8 cellular contexts compared by ENCODE assay signal in the genomic region with DNA sequence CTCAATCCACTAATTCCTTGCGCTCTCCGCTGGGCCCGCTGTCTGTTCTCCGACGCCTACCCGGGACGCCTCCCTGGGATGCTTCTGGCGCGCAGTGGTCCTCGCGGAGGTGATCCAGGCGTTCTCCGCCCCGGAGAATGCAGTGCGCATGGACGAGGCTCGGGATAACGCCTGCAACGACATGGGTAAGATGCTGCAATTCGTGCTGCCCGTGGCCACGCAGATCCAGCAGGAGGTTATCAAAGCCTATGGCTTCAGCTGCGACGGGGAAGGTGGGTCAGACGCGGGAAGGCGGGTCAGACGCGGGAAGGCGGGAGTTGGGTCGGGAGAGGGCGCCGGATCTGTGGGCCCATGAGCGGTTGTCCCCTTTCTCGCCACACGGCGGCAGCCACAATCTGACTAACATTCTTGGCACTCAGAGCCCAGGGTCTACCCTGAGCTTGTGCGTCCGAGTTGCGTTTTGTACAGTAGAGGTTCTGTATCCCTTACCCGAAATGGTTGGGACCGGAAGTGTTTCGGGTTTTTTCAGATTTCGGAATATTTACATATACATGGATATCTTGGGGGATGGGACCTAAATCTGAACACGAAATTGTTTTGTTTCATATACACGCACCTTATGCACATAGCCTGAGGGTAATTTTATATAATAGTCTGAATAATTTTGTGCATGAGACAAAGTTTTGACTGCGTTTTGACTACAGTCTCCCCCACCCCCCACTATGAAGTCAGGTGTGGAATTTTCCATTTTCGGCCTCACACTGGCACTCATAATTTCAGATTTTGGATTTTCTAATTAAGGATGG. TPM values are rescaled to one million over a fixed set of nuclear protein-coding genes. Genes with fewer than 3 reads are reported as not detected.
A peak's percentile ranks its signal among the peaks of the same experiment; 100 is the strongest.
DNase-seq lines count a peak whose midpoint lies in the region; ATAC-seq and TF ChIP-seq lines count a peak whose summit lies in the region.

No MANE protein-coding gene starts in this region.

- no peaks in the 10 kb centered on the region for H3K36me3 ChIP-seq in KMS-11 (ENCODE audit: insufficient read depth)
- H3K36me3 ChIP-seq in Panc1 (ENCODE audit: control insufficient read depth, insufficient read depth, low read length), result no peaks in the 10 kb centered on the region; the same call in 1 of the 2 replicates
- H3K36me3 ChIP-seq in esophagus squamous epithelium, result peaks cover 6 to 39% (median 11%) of the 10 kb centered on the region in 3 donors

- BruUV-seq in Panc1 (replicated peaks; lab: Mats Ljungman, UMichigan), result no TSS peak

- CTCF ChIA-PET in Panc1 (lab: Charles Lee), result interaction anchor here (0.6 to 0.7 kb wide), 3 partner anchors 16 to 54 kb away, joined by 3 to 6 read pairs (median 4); no protein-coding TSS in a partner anchor

- TF ChIP-seq POLR2A in esophagus squamous epithelium (IDR thresholded peaks at IDR 0.05), result peak in 2 of 4 donors; percentile 3 to 22

- H3K79me2 ChIP-seq in KMS-11 (ENCODE audit: insufficient read depth, low read depth), result no peaks in the 10 kb centered on the region

- H3K4me1 ChIP-seq in KMS-11 (ENCODE audit: low read depth, poor library complexity, severe bottlenecking) (peaks cover 28% of the 10 kb centered on the region), Panc1 (ENCODE audit: control insufficient read depth, insufficient read depth, low read length) (peaks cover 41% of the 10 kb centered on the region), esophagus squamous epithelium (peaks cover 20 to 78% (median 35%) of the 10 kb centered on the region in 3 donors)

- H3K27ac Mint-ChIP-seq in stimulated activated effector memory CD8-positive, alpha-beta T cell treated with anti-CD3 and anti-CD28 coated beads, Interleukin-12 subunit alpha, Interleukin-12 subunit beta, amount 100 ng/mL, for 72 hours, result peak overlapping the region; percentile 99

- peak overlapping the region; percentile 73 for H3K4me2 ChIP-seq in KMS-11

- peaks cover 84% of the 10 kb centered on the region for H3K36me3 Mint-ChIP-seq in stimulated activated effector memory CD8-positive, alpha-beta T cell treated with anti-CD3 and anti-CD28 coated beads, Interleukin-12 subunit alpha, Interleukin-12 subunit beta, amount 100 ng/mL, for 72 hours

- no peaks in the 10 kb centered on the region for H3K9me3 ChIP-seq in Panc1 (ENCODE audit: control insufficient read depth, insufficient read depth, low read depth, low read length)
- H3K9me3 ChIP-seq in esophagus squamous epithelium, result no peaks in the 10 kb centered on the region

- peak; percentile 30 for ATAC-seq in GM21576 (IDR thresholded peaks at IDR 0.05; ENCODE audit: unreplicated experiment)
- peak; percentile 55 for ATAC-seq in Panc1
- peak; percentile 72 for ATAC-seq in stimulated activated effector memory CD8-positive, alpha-beta T cell treated with anti-CD3 and anti-CD28 coated beads, Interleukin-12 subunit alpha, Interleukin-12 subunit beta, amount 100 ng/mL, for 72 hours

- no peaks in the 10 kb centered on the region for H4K20me1 ChIP-seq in KMS-11 (ENCODE audit: insufficient read depth)

- H3K27me3 ChIP-seq in KMS-11 (ENCODE audit: insufficient read depth, low read depth) (no peaks in the 10 kb centered on the region), Panc1 (ENCODE audit: control insufficient read depth, insufficient read depth, low read length) (no peaks in the 10 kb centered on the region), esophagus squamous epithelium (no peaks in the 10 kb centered on the region)

- peak overlapping the region; percentile 54; the same call in 1 of the 2 replicates for H2AFZ ChIP-seq in KMS-11 (ENCODE audit: low read depth)

- H3K4me3 ChIP-seq in KMS-11 (IDR thresholded peaks at IDR 0.05; ENCODE audit: insufficient read depth, low read depth, low read length) (no peak overlapping the region), Panc1 (ENCODE audit: low read depth in 2 of 2, low read length in 2 of 2) (peak overlapping the region; percentile 64 to 72), esophagus squamous epithelium (peak overlapping the region; percentile 40 to 77 (median 70))

- POLR2A ChIA-PET in Panc1 (lab: Charles Lee), result interaction anchor here (0.6 to 1.7 kb wide), 4 partner anchors 10 to 168 kb away, joined by 4 to 9 read pairs (median 8); no protein-coding TSS in a partner anchor

- H3K4me1 Mint-ChIP-seq in stimulated activated effector memory CD8-positive, alpha-beta T cell treated with anti-CD3 and anti-CD28 coated beads, Interleukin-12 subunit alpha, Interleukin-12 subunit beta, amount 100 ng/mL, for 72 hours, result peaks cover 82% of the 10 kb centered on the region

- peak overlapping the region; percentile 80 for H3K4me3 Mint-ChIP-seq in stimulated activated effector memory CD8-positive, alpha-beta T cell treated with anti-CD3 and anti-CD28 coated beads, Interleukin-12 subunit alpha, Interleukin-12 subunit beta, amount 100 ng/mL, for 72 hours

- peak overlapping the region; percentile 98 for H3K27ac ChIP-seq in KMS-11
- peak overlapping the region; percentile 95 for H3K27ac ChIP-seq in Panc1 (ENCODE audit: low read length)
- H3K27ac ChIP-seq in esophagus squamous epithelium, result peak overlapping the region; percentile 91 to 98 (median 97)

- WGBS in esophagus squamous epithelium, 2 donors, result 3 to 5% methylated on average over 14 to 21 of the region's 48 CpGs

- H3K9ac ChIP-seq in KMS-11, result peak overlapping the region; percentile 86

- in situ Hi-C loops in Panc1 (cut with HindIII; ENCODE audit: low pct_unique_long_range_greater_than_20kb, low sequenced_read_pairs), result no loop called here

- no peaks in the 10 kb centered on the region for H3K9me3 Mint-ChIP-seq in stimulated activated effector memory CD8-positive, alpha-beta T cell treated with anti-CD3 and anti-CD28 coated beads, Interleukin-12 subunit alpha, Interleukin-12 subunit beta, amount 100 ng/mL, for 72 hours

- TF ChIP-seq CTCF in KMS-11 (conservative IDR thresholded peaks at IDR 0.05; ENCODE audit: low read depth, low read length) (peak; percentile 72), Panc1 (IDR thresholded peaks at IDR 0.05) (peak; percentile 87), esophagus squamous epithelium (IDR thresholded peaks at IDR 0.05) (peak; percentile 77 to 98 (median 94))

- intact Hi-C loops in Panc1 (cut with micrococcal nuclease; ENCODE audit: unreplicated experiment) (loop anchor here (10.0 kb wide), 1 partner anchor 170 kb away; no protein-coding TSS in a partner anchor), esophagus squamous epithelium (cut with DNase I) (loop anchor here (2.0 kb wide), 1 partner anchor 18 kb away; no protein-coding TSS in a partner anchor)

- DNase-seq in DMS114 treated with DMSO at 0.1 percent for 48 hours (lab: John Stamatoyannopoulos, UW; ENCODE audit: unreplicated experiment) (peak; percentile 93), Panc1 (ENCODE audit: low read depth, low spot score) (peak; percentile 75), activated T-helper 1 cell treated with Interleukin-2 at 50 U/mL for 16 hours (ENCODE audit: low read depth) (peak; percentile 75), esophagus squamous epithelium (lab: John Stamatoyannopoulos, UW) (peak; percentile 59), myocyte (ENCODE audit: low read depth) (peak; percentile 93)
- DNase-seq in stimulated activated effector memory CD8-positive, alpha-beta T cell treated with anti-CD3 and anti-CD28 coated beads, Interleukin-12 subunit alpha, Interleukin-12 subunit beta, amount 100 ng/mL, for 72 hours (ENCODE audit: low spot score in 2 of 2), result peak; percentile 76 to 94

RNA-seq across cellular contexts. Expression of a gene that starts 0.8 kb away (rescaled TPM):
- total RNA-seq in Panc1 (2021; ENCODE audit: unreplicated experiment) (126 TPM), esophagus squamous epithelium (100 to 1,000 TPM; 110 to 377 (median 156) TPM), myocyte (116 and 166 TPM in 2 replicates)
- 249 TPM for polyA plus RNA-seq in Panc1 (2012; ENCODE audit: insufficient read length)
- polyA plus RNA-seq in myocyte (2012), result 196 TPM

RNA-seq across cellular contexts. Expression of a gene that starts 1.0 kb away (rescaled TPM):
- total RNA-seq in Panc1 (2021; ENCODE audit: unreplicated experiment) (not detected), esophagus squamous epithelium (not detected), myocyte (not detected in 2 replicates)
- not detected for polyA plus RNA-seq in Panc1 (2012; ENCODE audit: insufficient read length)
- polyA plus RNA-seq in myocyte (2012), result not detected

RNA-seq across cellular contexts. Expression of a gene that starts 6.6 kb away (rescaled TPM):
- total RNA-seq in Panc1 (2021; ENCODE audit: unreplicated experiment) (13.7 TPM), esophagus squamous epithelium (10 to 100 TPM; 11.0 to 29.7 (median 21.5) TPM), myocyte (1.5 TPM in 1 of 2 replicates, not detected in the other)
- 26.1 TPM for polyA plus RNA-seq in Panc1 (2012; ENCODE audit: insufficient read length)
- polyA plus RNA-seq in myocyte (2012), result 0.76 TPM

RNA-seq across cellular contexts. Expression of a gene that starts 16.8 kb away (rescaled TPM):
- 82.3 TPM for total RNA-seq in Panc1 (2021; ENCODE audit: unreplicated experiment)
- polyA plus RNA-seq in Panc1 (2012; ENCODE audit: insufficient read length), result 95.7 TPM
- total RNA-seq in esophagus squamous epithelium, result 10 to 100 TPM; 12.2 to 28.8 (median 22.2) TPM
- 11.3 and 15.2 TPM in 2 replicates for total RNA-seq in myocyte
- 63.1 TPM for polyA plus RNA-seq in myocyte (2012)

RNA-seq across cellular contexts. Expression of a gene that starts 25.9 kb away (rescaled TPM):
- 138 TPM for total RNA-seq in Panc1 (2021; ENCODE audit: unreplicated experiment)
- polyA plus RNA-seq in Panc1 (2012; ENCODE audit: insufficient read length), result 185 TPM
- 100 to 1,000 TPM; 127 to 259 (median 241) TPM for total RNA-seq in esophagus squamous epithelium
- total RNA-seq in myocyte, result 222 and 275 TPM in 2 replicates
- 163 TPM for polyA plus RNA-seq in myocyte (2012)
